24 cellular contexts compared by ENCODE assay signal in genomic region chr4:20512980-20513379, GRCh38.
"Had no signal": no experiment of that assay in that cellular context is flagged by ENCODE, and none has a peak within 500 bp of the region (broad histone marks: within the 10 kb centered on the region; RNA-seq: fewer than 3 reads in every experiment).

No MANE protein-coding gene starts in this region.

- H3K27ac ChIP-seq: body of pancreas, Peyer's patch, RWPE1, SJCRH30, WERI-Rb-1 had no signal

- H3K36me3 Mint-ChIP-seq: activated naive CD8-positive, alpha-beta T cell treated with anti-CD3 and anti-CD28 coated beads, Interleukin-2, amount 10 ng/mL, durations not matched to agents 7 days and 5 days had no signal

- H3K9me3 Mint-ChIP-seq: activated CD4-positive, alpha-beta memory T cell treated with anti-CD3 and anti-CD28 coated beads, Interleukin-2, amount 10 ng/mL, durations not matched to agents 7 days and 5 days; activated naive CD8-positive, alpha-beta T cell treated with anti-CD3 and anti-CD28 coated beads, Interleukin-2, amount 10 ng/mL, durations not matched to agents 7 days and 5 days; activated T-helper 2 cell treated with anti-CD3 and anti-CD28 coated beads, Interferon-gamma antibody, Interleukin-2, Interleukin-4, amounts not matched to agents 10 μg/mL and 5 μg/mL and 100 μg/mL, durations not matched to agents 14 hours and 24 hours and 36 hours had no signal

- H3K36me3 ChIP-seq: adrenal gland, Peyer's patch, SJCRH30, WERI-Rb-1 had no signal

- H3K4me3 Mint-ChIP-seq: activated CD4-positive, alpha-beta memory T cell treated with anti-CD3 and anti-CD28 coated beads, Interleukin-2, amount 10 ng/mL, durations not matched to agents 7 days and 5 days; activated CD4-positive, alpha-beta T cell treated with anti-CD3 and anti-CD28 coated beads for 36 hours; activated naive CD8-positive, alpha-beta T cell treated with anti-CD3 and anti-CD28 coated beads, Interleukin-2, amount 10 ng/mL, durations not matched to agents 7 days and 5 days; central memory CD8-positive, alpha-beta T cell had no signal

- H3K4me1 Mint-ChIP-seq: activated CD4-positive, alpha-beta memory T cell treated with anti-CD3 and anti-CD28 coated beads, Interleukin-2, amount 10 ng/mL, durations not matched to agents 7 days and 5 days; activated CD4-positive, alpha-beta T cell treated with anti-CD3 and anti-CD28 coated beads for 36 hours; activated naive CD8-positive, alpha-beta T cell treated with anti-CD3 and anti-CD28 coated beads, Interleukin-2, amount 10 ng/mL, durations not matched to agents 7 days and 5 days; central memory CD8-positive, alpha-beta T cell had no signal

- H3K27me3 ChIP-seq: adrenal gland, body of pancreas, Peyer's patch, SJCRH30 had no signal

- H3K9me3 ChIP-seq: adrenal gland, body of pancreas, Peyer's patch, SJCRH30, SK-N-SH had no signal

- H3K27me3 Mint-ChIP-seq: activated CD4-positive, alpha-beta memory T cell treated with anti-CD3 and anti-CD28 coated beads, Interleukin-2, amount 10 ng/mL, durations not matched to agents 7 days and 5 days; activated CD4-positive, alpha-beta T cell treated with anti-CD3 and anti-CD28 coated beads for 36 hours; activated naive CD8-positive, alpha-beta T cell treated with anti-CD3 and anti-CD28 coated beads, Interleukin-2, amount 10 ng/mL, durations not matched to agents 7 days and 5 days; central memory CD8-positive, alpha-beta T cell had no signal

- H3K4me1 ChIP-seq: adrenal gland, Peyer's patch, SJCRH30 had no signal

- H3K27ac Mint-ChIP-seq: activated CD4-positive, alpha-beta memory T cell treated with anti-CD3 and anti-CD28 coated beads, Interleukin-2, amount 10 ng/mL, durations not matched to agents 7 days and 5 days; activated CD4-positive, alpha-beta T cell treated with anti-CD3 and anti-CD28 coated beads for 36 hours; activated naive CD8-positive, alpha-beta T cell treated with anti-CD3 and anti-CD28 coated beads, Interleukin-2, amount 10 ng/mL, durations not matched to agents 7 days and 5 days; activated T-helper 2 cell treated with anti-CD3 and anti-CD28 coated beads, Interferon-gamma antibody, Interleukin-2, Interleukin-4, amounts not matched to agents 10 μg/mL and 5 μg/mL and 100 μg/mL, durations not matched to agents 14 hours and 24 hours and 36 hours had no signal

- ATAC-seq: activated CD4-positive, alpha-beta T cell treated with anti-CD3 and anti-CD28 coated beads for 36 hours; body of pancreas had no signal

- H3K4me3 ChIP-seq: adrenal gland, body of pancreas, Peyer's patch, SJCRH30 had no signal

- DNase-seq: activated CD4-positive, alpha-beta memory T cell treated with anti-CD3 and anti-CD28 coated beads, Interleukin-2, amount 10 ng/mL, durations not matched to agents 7 days and 5 days; activated CD4-positive, alpha-beta T cell treated with anti-CD3 and anti-CD28 coated beads for 36 hours; activated CD4-positive, alpha-beta T cell treated with anti-CD3 and anti-CD28 coated beads, Interleukin-2, amount 50 U/mL, for 1 hour; activated naive CD4-positive, alpha-beta T cell treated with anti-CD3 and anti-CD28 coated beads, Interleukin-2, amount 50 U/mL, for 16 hours; activated naive CD8-positive, alpha-beta T cell treated with anti-CD3 and anti-CD28 coated beads, Interleukin-2, amount 10 ng/mL, durations not matched to agents 7 days and 5 days; activated T-cell treated with anti-CD3 and anti-CD28 coated beads for 4 hours; activated T-cell treated with anti-CD3 and anti-CD28 coated beads, Interleukin-2, amount 50 U/mL, for 48 hours; adrenal gland; aorta; body of pancreas; Karpas-422; MM.1S; NCI-H2107; NK-92 treated with Interleukin-12 subunit alpha and Interleukin-12 subunit beta, amount 100 ng/mL, for 24 hours; Peyer's patch; Right ventricle myocardium superior; SJCRH30; SK-N-SH; T-helper 1 cell; WERI-Rb-1 had no signal

- FAIRE-seq: bronchial epithelial cell had no signal
